In genomic region chr6:119832411-119832810, GRCh38 we compare ENCODE assay signal across 23 cellular contexts.
"Had no signal": no experiment of that assay in that cellular context is flagged by ENCODE, and none has a peak within 500 bp of the region (broad histone marks: within the 10 kb centered on the region; RNA-seq: fewer than 3 reads in every experiment).

No MANE protein-coding gene starts in this region.

- ATAC-seq: effector memory CD8-positive, alpha-beta T cell; gastrocnemius medialis; heart right ventricle; left cardiac atrium; left lung; left ventricle myocardium superior; lower lobe of right lung; naive thymus-derived CD4-positive, alpha-beta T cell had no signal

- H3K4me3 Mint-ChIP-seq: dendritic cell treated with granulocyte-macrophage colony-stimulating factor and Interleukin-4, amounts not matched to agents 40 ng/mL and 50 ng/mL, for 4 days; effector memory CD8-positive, alpha-beta T cell; endodermal cell; naive thymus-derived CD4-positive, alpha-beta T cell had no signal

- H3K27me3 Mint-ChIP-seq: dendritic cell treated with granulocyte-macrophage colony-stimulating factor and Interleukin-4, amounts not matched to agents 40 ng/mL and 50 ng/mL, for 4 days had no signal

- H3K27ac ChIP-seq: colonic mucosa, esophagus muscularis mucosa, gastrocnemius medialis, heart right ventricle, left lung, lower lobe of right lung had no signal

- H3K36me3 ChIP-seq: colonic mucosa, esophagus muscularis mucosa, gastrocnemius medialis, heart right ventricle, left lung, lower lobe of right lung had no signal

- H3K9me3 ChIP-seq: colonic mucosa, esophagus muscularis mucosa, gastrocnemius medialis, left lung, lower lobe of right lung had no signal

- FAIRE-seq: endometrium, islet of Langerhans, keratinocyte had no signal

- H3K27ac Mint-ChIP-seq: dendritic cell treated with granulocyte-macrophage colony-stimulating factor and Interleukin-4, amounts not matched to agents 40 ng/mL and 50 ng/mL, for 4 days; effector memory CD8-positive, alpha-beta T cell; endodermal cell; naive thymus-derived CD4-positive, alpha-beta T cell had no signal

- H3K27me3 ChIP-seq: colonic mucosa, esophagus muscularis mucosa, gastrocnemius medialis, heart right ventricle, left lung had no signal

- H3K4me1 ChIP-seq: colonic mucosa, esophagus muscularis mucosa, gastrocnemius medialis, heart right ventricle, left lung, lower lobe of right lung had no signal

- DNase-seq: colonic mucosa; cortex of kidney; effector CD8-positive, alpha-beta T cell; effector memory CD8-positive, alpha-beta T cell; endodermal cell; foreskin melanocyte; gastrocnemius medialis; glutamatergic neuron; head of caudate nucleus; heart right ventricle; hippocampal formation; left cardiac atrium; left lung; left ventricle myocardium superior; lower lobe of right lung; mesendoderm; midbrain; naive thymus-derived CD4-positive, alpha-beta T cell had no signal

- H3K9me3 Mint-ChIP-seq: dendritic cell treated with granulocyte-macrophage colony-stimulating factor and Interleukin-4, amounts not matched to agents 40 ng/mL and 50 ng/mL, for 4 days; effector memory CD8-positive, alpha-beta T cell had no signal

- H3K4me3 ChIP-seq: colonic mucosa, esophagus muscularis mucosa, gastrocnemius medialis, heart right ventricle, left lung, lower lobe of right lung had no signal
